In the genomic region with DNA sequence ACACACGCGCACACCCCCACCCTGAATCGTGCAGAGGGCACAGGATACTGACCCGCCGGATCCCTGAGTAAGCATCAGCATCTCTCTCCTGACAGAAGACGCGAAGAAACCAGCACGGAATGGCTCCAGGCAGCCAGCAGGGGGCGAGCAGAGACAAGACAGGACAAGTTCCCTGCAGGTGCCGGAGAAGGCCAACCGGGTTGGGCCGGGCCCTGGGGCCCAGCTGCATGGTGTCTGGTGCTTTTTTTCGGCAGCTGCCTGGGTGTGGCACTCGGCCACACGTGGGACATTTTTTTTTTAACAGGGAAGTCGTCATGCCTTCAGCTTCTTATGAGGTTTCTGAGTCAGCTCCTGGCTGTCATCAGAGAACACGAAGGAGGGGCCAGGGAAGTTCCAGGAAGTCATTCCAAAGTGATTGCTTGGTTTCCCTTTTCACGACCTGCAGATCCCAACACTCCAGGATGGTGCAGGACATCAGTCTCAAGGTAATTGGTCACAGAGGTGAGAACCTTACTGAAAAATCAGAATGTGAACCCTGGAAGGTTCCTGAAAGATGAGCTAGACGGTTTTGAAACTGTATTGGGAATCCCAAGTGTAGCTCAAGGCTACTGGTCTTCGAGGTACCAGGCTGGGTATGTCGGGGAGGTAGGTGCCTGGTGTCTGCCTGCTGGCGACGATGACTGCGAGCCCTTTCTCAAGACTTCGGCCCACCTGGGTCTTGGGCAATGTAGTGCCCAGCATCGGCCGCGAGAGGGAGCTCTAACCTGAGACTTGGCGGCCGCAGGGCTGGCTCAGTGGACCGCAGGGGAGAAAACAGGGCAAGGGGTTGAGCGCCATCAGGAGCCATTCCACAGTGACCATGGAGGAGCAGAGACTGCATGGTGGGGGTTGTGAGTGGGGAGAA, we compare ENCODE assay signal across 8 cellular contexts.
A peak's percentile ranks its signal among the peaks of the same experiment; 100 is the strongest.
DNase-seq lines count a peak whose midpoint lies in the region; ATAC-seq and TF ChIP-seq lines count a peak whose summit lies in the region.

No MANE protein-coding gene starts in this region.

- peaks cover 0 to 36% of the 10 kb centered on the region in 2 donors for H3K4me1 ChIP-seq in right atrium auricular region
- H3K4me1 ChIP-seq in uterus, result no peaks in the 10 kb centered on the region

- H3K9me3 Mint-ChIP-seq in HFFc6, result no peaks in the 10 kb centered on the region

- TF ChIP-seq CTCF in HFFc6 (IDR thresholded peaks at IDR 0.05) (peak; percentile 90), right atrium auricular region (IDR thresholded peaks at IDR 0.05) (peak; percentile 91 to 92), uterus (IDR thresholded peaks at IDR 0.05) (peak; percentile 85 to 91 (median 87))

- H3K36me3 ChIP-seq in right atrium auricular region, result no peaks in the 10 kb centered on the region
- H3K36me3 ChIP-seq in uterus, result no peaks in the 10 kb centered on the region

- H3K27me3 Mint-ChIP-seq in HFFc6 (ENCODE audit: insufficient read depth), result peaks cover 6% of the 10 kb centered on the region; the same call in 1 of the 2 replicates
- peaks cover 65% of the 10 kb centered on the region for H3K27me3 Mint-ChIP-seq in T-helper 17 cell

- peak; percentile 88 for ATAC-seq in T-helper 17 cell

- H3K4me3 Mint-ChIP-seq in HFFc6, result peak overlapping the region; percentile 85
- peak overlapping the region; percentile 81 for H3K4me3 Mint-ChIP-seq in T-helper 17 cell

- DNase-seq in EL (peak; percentile 97), HFFc6 (peak; percentile 97), NCI-H1436 treated with DMSO at 0.1 percent for 48 hours (lab: John Stamatoyannopoulos, UW) (peak; percentile 49), T-helper 17 cell (peak; percentile 61 to 72 (median 63)), amniotic stem cell (lab: John Stamatoyannopoulos, UW) (peak; percentile 96), right atrium auricular region (ENCODE audit: low spot score) (peak; percentile 92), putamen (ENCODE audit: low spot score) (peak; percentile 79), uterus (peak; percentile 83)

- intact Hi-C loops in uterus (cut with DNase I; ENCODE audit: low total_unique reads), result no loop called here

- H3K27me3 ChIP-seq in right atrium auricular region (no peaks in the 10 kb centered on the region), uterus (no peaks in the 10 kb centered on the region)

- peak overlapping the region in 1 of 2 donors; percentile 46 for H3K27ac ChIP-seq in right atrium auricular region
- no peak overlapping the region for H3K27ac ChIP-seq in uterus

- H3K4me1 Mint-ChIP-seq in HFFc6 (ENCODE audit: low read depth), result peaks cover 54% of the 10 kb centered on the region
- peaks cover 12% of the 10 kb centered on the region for H3K4me1 Mint-ChIP-seq in T-helper 17 cell

- TF ChIP-seq POLR2A in uterus (IDR thresholded peaks at IDR 0.05), result no peak

- peak overlapping the region; percentile 96 for H3K27ac Mint-ChIP-seq in HFFc6
- H3K27ac Mint-ChIP-seq in T-helper 17 cell, result peak overlapping the region; percentile 83

- H3K9me3 ChIP-seq in T-helper 17 cell (ENCODE audit: control insufficient read depth, low read length, poor library complexity, severe bottlenecking), result no peaks in the 10 kb centered on the region
- H3K9me3 ChIP-seq in right atrium auricular region, result no peaks in the 10 kb centered on the region
- H3K9me3 ChIP-seq in uterus, result no peaks in the 10 kb centered on the region

- H3K4me3 ChIP-seq in right atrium auricular region, result peak overlapping the region in 1 of 2 donors; percentile 21
- no peak overlapping the region for H3K4me3 ChIP-seq in uterus

- no peaks in the 10 kb centered on the region for H3K36me3 Mint-ChIP-seq in HFFc6 (ENCODE audit: low read depth)
- no peaks in the 10 kb centered on the region for H3K36me3 Mint-ChIP-seq in T-helper 17 cell (ENCODE audit: low read depth)
